ENCODE assay signal across 9 cellular contexts in genomic region chr3:190323241-190323617, GRCh38. TPM values are rescaled to one million over a fixed set of nuclear protein-coding genes. Genes with fewer than 3 reads are reported as not detected.
A peak's percentile ranks its signal among the peaks of the same experiment; 100 is the strongest.
DNase-seq lines count a peak whose midpoint lies in the region; ATAC-seq lines count a peak whose summit lies in the region.
"Had no signal": no experiment of that assay in that cellular context is flagged by ENCODE, and none has a peak within 500 bp of the region (broad histone marks: within the 10 kb centered on the region; RNA-seq: fewer than 3 reads in every experiment).

No MANE protein-coding gene starts in this region.

- H3K27me3 Mint-ChIP-seq in T-helper 1 cell treated with Interleukin-12 subunit alpha and Interleukin-12 subunit beta and Interleukin-4 antibody, amounts not matched to agents 30 μg/mL and 1 μg/mL, for 36 hours (ENCODE audit: low read depth) = peaks cover 26% of the 10 kb centered on the region

- H3K9me3 Mint-ChIP-seq in T-helper 1 cell treated with Interleukin-12 subunit alpha and Interleukin-12 subunit beta and Interleukin-4 antibody, amounts not matched to agents 30 μg/mL and 1 μg/mL, for 36 hours = no peaks in the 10 kb centered on the region

- no peaks in the 10 kb centered on the region for H3K36me3 Mint-ChIP-seq in T-helper 1 cell treated with Interleukin-12 subunit alpha and Interleukin-12 subunit beta and Interleukin-4 antibody, amounts not matched to agents 30 μg/mL and 1 μg/mL, for 36 hours (ENCODE audit: low read depth)

- peaks cover 9% of the 10 kb centered on the region for H3K4me1 Mint-ChIP-seq in T-helper 1 cell treated with Interleukin-12 subunit alpha and Interleukin-12 subunit beta and Interleukin-4 antibody, amounts not matched to agents 30 μg/mL and 1 μg/mL, for 36 hours (ENCODE audit: low read depth)

- DNase-seq in T-helper 1 cell (no peak), amniotic epithelial cell (ENCODE audit: low read depth) (peak; percentile 16), kidney tubule cell (ENCODE audit: low spot score) (peak; percentile 68), stromal cell of bone marrow (ENCODE audit: low read depth) (peak; percentile 25), occipital lobe (lab: John Stamatoyannopoulos, UW) (no peak)
- DNase-seq: activated CD4-positive, alpha-beta T cell treated with anti-CD3 and anti-CD28 coated beads for 36 hours had no signal

- H3K27ac Mint-ChIP-seq in T-helper 1 cell treated with Interleukin-12 subunit alpha and Interleukin-12 subunit beta and Interleukin-4 antibody, amounts not matched to agents 30 μg/mL and 1 μg/mL, for 36 hours = no peak overlapping the region
- H3K27ac Mint-ChIP-seq: activated CD4-positive, alpha-beta T cell treated with anti-CD3 and anti-CD28 coated beads for 36 hours had no signal

- ATAC-seq in GM19023 (IDR thresholded peaks at IDR 0.05; ENCODE audit: unreplicated experiment) (no peak), GM18520 (IDR thresholded peaks at IDR 0.05; ENCODE audit: unreplicated experiment) (no peak)
- ATAC-seq: activated CD4-positive, alpha-beta T cell treated with anti-CD3 and anti-CD28 coated beads for 36 hours had no signal

- peak overlapping the region; percentile 47 for H3K4me3 Mint-ChIP-seq in T-helper 1 cell treated with Interleukin-12 subunit alpha and Interleukin-12 subunit beta and Interleukin-4 antibody, amounts not matched to agents 30 μg/mL and 1 μg/mL, for 36 hours

RNA-seq across cellular contexts. Expression of gene CLDN1, which starts 1.0 kb away (rescaled TPM):
- 1.6 TPM for total RNA-seq in occipital lobe

Comparison
In these comparisons a context has a peak if more than half of its experiments do, and no peak if none do; other contexts are left out.
1. DNase-seq: peak in amniotic epithelial cell (single experiment), kidney tubule cell (single experiment) and stromal cell of bone marrow (single experiment); none in T-helper 1 cell (0 of 5) and occipital lobe (single experiment).